ENCODE assay signal across 14 cellular contexts in genomic region chr4:122692641-122693520, GRCh38. TPM values are rescaled to one million over a fixed set of nuclear protein-coding genes. Genes with fewer than 3 reads are reported as not detected.
DNase-seq lines count a peak whose midpoint lies in the region; ATAC-seq and TF ChIP-seq lines count a peak whose summit lies in the region.
"Had no signal": no experiment of that assay in that cellular context is flagged by ENCODE, and none has a peak within 500 bp of the region (broad histone marks: within the 10 kb centered on the region; RNA-seq: fewer than 3 reads in every experiment).

No MANE protein-coding gene starts in this region.

- no peaks in the 10 kb centered on the region for H3K36me3 Mint-ChIP-seq in activated T-cell treated with anti-CD3 and anti-CD28 coated beads, Interleukin-2, amount 50 U/mL, for 24 hours (ENCODE audit: low read depth)
- no peaks in the 10 kb centered on the region for H3K36me3 Mint-ChIP-seq in immature natural killer cell

- peak; percentile 68 for ATAC-seq in SK-N-SH treated with all-trans-retinoic acid at 6 μM for 48 hours
- ATAC-seq: HepG2 had no signal

- no peak overlapping the region for H3K4me3 ChIP-seq in choroid plexus epithelial cell (ENCODE audit: low read depth, low read length)

- no peaks in the 10 kb centered on the region for H3K9me3 Mint-ChIP-seq in activated T-cell treated with anti-CD3 and anti-CD28 coated beads, Interleukin-2, amount 50 U/mL, for 24 hours
- peaks cover 0 to 4% (median 0%) of the 10 kb centered on the region in 6 donors for H3K9me3 Mint-ChIP-seq in immature natural killer cell

- peaks cover 27% of the 10 kb centered on the region for H3K27me3 Mint-ChIP-seq in activated T-cell treated with anti-CD3 and anti-CD28 coated beads, Interleukin-2, amount 50 U/mL, for 24 hours
- H3K27me3 Mint-ChIP-seq in immature natural killer cell (ENCODE audit: low read depth in 3 of 3): peaks cover 0 to 6% (median 3%) of the 10 kb centered on the region in 3 donors

- DNase-seq in activated T-cell treated with anti-CD3 and anti-CD28 coated beads, Interleukin-2, amount 50 U/mL, for 24 hours: no peak
- DNase-seq in activated T-cell treated with anti-CD3 and anti-CD28 coated beads, Interleukin-2, amount 50 U/mL, for 1 hour: no peak
- peak; percentile 72 for DNase-seq in choroid plexus epithelial cell (ENCODE audit: low read depth)
- DNase-seq in GDM1 (lab: John Stamatoyannopoulos, UW): no peak
- DNase-seq in middle frontal gyrus (ENCODE audit: extremely low spot score, low spot score): no peak
- no peak for DNase-seq in COR-L47 (lab: John Stamatoyannopoulos, UW)
- no peak for DNase-seq in immature natural killer cell
- DNase-seq: GOT3, Kasumi-1, NCI-H1436 treated with DMSO at 0.1 percent for 48 hours, NCI-H2081 treated with DMSO at 0.1 percent for 48 hours, NCI-H524 treated with DMSO at 0.1 percent for 48 hours had no signal

- H3K4me3 Mint-ChIP-seq in activated T-cell treated with anti-CD3 and anti-CD28 coated beads, Interleukin-2, amount 50 U/mL, for 24 hours: no peak overlapping the region
- no peak overlapping the region for H3K4me3 Mint-ChIP-seq in immature natural killer cell

- H3K4me1 Mint-ChIP-seq in activated T-cell treated with anti-CD3 and anti-CD28 coated beads, Interleukin-2, amount 50 U/mL, for 24 hours (ENCODE audit: low read depth): peaks cover 58% of the 10 kb centered on the region
- no peaks in the 10 kb centered on the region for H3K4me1 Mint-ChIP-seq in immature natural killer cell

- no peak for TF ChIP-seq CTCF in choroid plexus epithelial cell (conservative IDR thresholded peaks at IDR 0.05; ENCODE audit: low read depth, low read length)

- H3K27ac Mint-ChIP-seq in activated T-cell treated with anti-CD3 and anti-CD28 coated beads, Interleukin-2, amount 50 U/mL, for 24 hours: peak overlapping the region; percentile 16
- no peak overlapping the region for H3K27ac Mint-ChIP-seq in immature natural killer cell

TF ChIP-seq in SK-N-SH treated with all-trans-retinoic acid at 6 μM for 48 hours, 23 proteins besides CTCF, POLR2A, EP300 and RAD21:
- no peak for TF ChIP-seq BACH2 (CRISPR knock-in tag; IDR thresholded peaks at IDR 0.05; ENCODE audit: borderline replicate concordance)
- TF ChIP-seq OSR1 (CRISPR knock-in tag; IDR thresholded peaks at IDR 0.05): no peak
- no peak for TF ChIP-seq POU6F1 (CRISPR knock-in tag; IDR thresholded peaks at IDR 0.05; ENCODE audit: borderline replicate concordance, low read depth)
- no peak for TF ChIP-seq CREB5 (CRISPR knock-in tag; IDR thresholded peaks at IDR 0.05; ENCODE audit: low read depth)
- no peak for TF ChIP-seq ESRRG (CRISPR knock-in tag; IDR thresholded peaks at IDR 0.05)
- no peak for TF ChIP-seq TSHZ2 (CRISPR knock-in tag; IDR thresholded peaks at IDR 0.05)
- no peak for TF ChIP-seq PATZ1 (CRISPR knock-in tag; IDR thresholded peaks at IDR 0.05; ENCODE audit: borderline replicate concordance)
- TF ChIP-seq ZNF565 (CRISPR knock-in tag; conservative IDR thresholded peaks at IDR 0.05; ENCODE audit: low read depth): no peak
- no peak for TF ChIP-seq ISL1 (CRISPR knock-in tag; IDR thresholded peaks at IDR 0.05)
- TF ChIP-seq SNAI2 (CRISPR knock-in tag; IDR thresholded peaks at IDR 0.05): no peak
- no peak for TF ChIP-seq GLIS3 (CRISPR knock-in tag; IDR thresholded peaks at IDR 0.05)
- TF ChIP-seq ZFP30 (CRISPR knock-in tag; IDR thresholded peaks at IDR 0.05): no peak
- TF ChIP-seq ZFP3 (CRISPR knock-in tag; IDR thresholded peaks at IDR 0.05): no peak

RNA-seq across cellular contexts. Expression of gene BBS12, which starts 39.6 kb away (rescaled TPM):
- polyA plus RNA-seq in immature natural killer cell: 1 to 10 TPM in 1 of 3 donors, under 1 TPM in 1, not detected in 1; 0.19 to 1.1 TPM
